Comparison of ENCODE assay signal across 9 cellular contexts in the genomic region with DNA sequence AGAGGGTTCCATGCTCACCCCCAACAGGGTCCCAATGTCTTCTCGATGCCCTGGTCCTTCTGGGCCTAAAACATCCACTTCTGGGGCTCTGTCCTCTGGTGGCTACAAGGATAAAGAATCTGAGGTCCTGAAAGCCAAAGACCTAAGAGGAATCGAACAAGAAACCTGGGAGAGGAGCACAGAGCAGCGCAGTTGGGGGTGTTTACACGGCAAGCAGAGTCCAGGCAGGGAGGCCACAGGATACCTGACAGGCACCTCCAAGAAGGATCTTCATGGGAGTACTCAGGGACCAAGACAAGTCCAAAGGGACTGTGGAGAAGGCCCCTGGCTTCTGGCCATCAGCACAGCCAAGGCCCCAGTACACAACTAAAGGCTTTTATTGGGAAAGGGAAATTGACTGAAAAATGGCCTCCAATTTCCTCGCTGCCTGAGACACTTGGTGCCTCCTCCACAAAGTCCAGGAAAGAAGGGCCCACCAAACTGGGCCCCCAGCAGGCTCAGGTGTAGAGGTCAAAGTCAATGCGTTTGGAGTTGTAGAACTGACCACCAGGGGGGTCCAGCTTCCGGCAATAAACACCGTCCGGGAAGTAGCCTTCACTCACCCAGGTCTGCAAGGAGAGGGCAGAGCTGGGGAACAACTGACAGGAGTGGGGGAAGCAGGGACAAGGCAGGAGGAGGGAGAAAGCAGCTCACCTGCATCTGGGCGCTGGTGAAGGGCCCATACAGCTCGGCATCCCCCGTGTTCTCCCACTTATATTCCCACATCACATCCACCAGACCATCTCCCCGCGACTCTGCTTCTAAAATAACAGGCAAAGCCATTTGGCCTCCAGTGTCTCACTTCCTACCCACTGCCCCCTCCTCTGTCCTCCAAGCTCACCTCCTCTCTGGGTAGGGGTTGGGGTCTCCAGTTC. TPM values are rescaled to one million over a fixed set of nuclear protein-coding genes. Genes with fewer than 3 reads are reported as not detected.
DNase-seq lines count a peak whose midpoint lies in the region; ATAC-seq and TF ChIP-seq lines count a peak whose summit lies in the region.
"Had no signal": no experiment of that assay in that cellular context is flagged by ENCODE, and none has a peak within 500 bp of the region (broad histone marks: within the 10 kb centered on the region; RNA-seq: fewer than 3 reads in every experiment).

No MANE protein-coding gene starts in this region.

- no peak overlapping the region for H3K4me3 ChIP-seq in liver (ENCODE audit: low read depth in 1 of 3, low read length in 3 of 3)
- H3K4me3 ChIP-seq in subcutaneous abdominal adipose tissue (ENCODE audit: low read depth in 1 of 5, low read length in 5 of 5): no peak overlapping the region

- peak overlapping the region; percentile 55 to 56 for H3K27ac ChIP-seq in liver (ENCODE audit: low read depth in 1 of 2, low read length in 2 of 2)
- H3K27ac ChIP-seq in subcutaneous abdominal adipose tissue (ENCODE audit: low read depth, low read length): peak overlapping the region; percentile 97

- H3K27me3 ChIP-seq in liver (ENCODE audit: control insufficient read depth in 4 of 4, insufficient read depth in 4 of 4, low read length in 3 of 4) (no peaks in the 10 kb centered on the region), subcutaneous abdominal adipose tissue (ENCODE audit: control insufficient read depth in 5 of 5, insufficient read depth in 4 of 5, low read length in 5 of 5) (peaks cover 0 to 8% (median 0%) of the 10 kb centered on the region in 5 donors)

- TF ChIP-seq RAD21 in liver (IDR thresholded peaks at IDR 0.05): no peak

- peak overlapping the region; percentile 40 for H3K4me3 Mint-ChIP-seq in activated CD4-positive, alpha-beta T cell treated with anti-CD3 and anti-CD28 coated beads, Interleukin-2, amount 10 ng/mL, durations not matched to agents 7 days and 5 days
- peak overlapping the region; percentile 21 for H3K4me3 Mint-ChIP-seq in activated naive CD8-positive, alpha-beta T cell treated with anti-CD3 and anti-CD28 coated beads, Interleukin-2, amount 50 U/mL, for 24 hours

- H3K36me3 ChIP-seq in liver (ENCODE audit: control insufficient read depth in 4 of 4, insufficient read depth in 3 of 4, low read depth in 1 of 4, low read length in 3 of 4) (peaks cover under 1 to 13% (median 7%) of the 10 kb centered on the region in 4 donors), subcutaneous abdominal adipose tissue (ENCODE audit: control insufficient read depth in 5 of 5, insufficient read depth in 5 of 5, low read length in 5 of 5) (peaks cover 0 to 52% (median 38%) of the 10 kb centered on the region in 5 donors)

- ATAC-seq in activated naive CD8-positive, alpha-beta T cell treated with anti-CD3 and anti-CD28 coated beads, Interleukin-2, amount 50 U/mL, for 24 hours: no peak
- ATAC-seq in GM21526 (IDR thresholded peaks at IDR 0.05; ENCODE audit: low FRiP score, unreplicated experiment) (no peak), HG03342 (IDR thresholded peaks at IDR 0.05; ENCODE audit: unreplicated experiment) (no peak), HG02588 (IDR thresholded peaks at IDR 0.05; ENCODE audit: unreplicated experiment) (no peak)

- CTCF ChIA-PET in activated CD4-positive, alpha-beta T cell treated with anti-CD3 and anti-CD28 coated beads, Interleukin-2, amount 10 ng/mL, durations not matched to agents 7 days and 5 days (lab: Charles Lee): interaction anchor here (1.5 to 2.3 kb wide), 3 partner anchors 10 to 57 kb away, joined by 4 to 6 read pairs (median 5); no protein-coding TSS in a partner anchor

- peaks cover 51% of the 10 kb centered on the region for H3K4me1 Mint-ChIP-seq in activated CD4-positive, alpha-beta T cell treated with anti-CD3 and anti-CD28 coated beads, Interleukin-2, amount 10 ng/mL, durations not matched to agents 7 days and 5 days
- H3K4me1 Mint-ChIP-seq in activated naive CD8-positive, alpha-beta T cell treated with anti-CD3 and anti-CD28 coated beads, Interleukin-2, amount 50 U/mL, for 24 hours: peaks cover 53% of the 10 kb centered on the region

- H3K9me3 ChIP-seq in liver (ENCODE audit: control insufficient read depth in 4 of 4, low read length in 3 of 4) (no peaks in the 10 kb centered on the region), subcutaneous abdominal adipose tissue (ENCODE audit: control insufficient read depth in 5 of 5, low read length in 5 of 5) (no peaks in the 10 kb centered on the region)

- no peak overlapping the region for H3K9ac ChIP-seq in liver (ENCODE audit: low read depth in 1 of 2, low read length in 2 of 2)
- H3K9ac ChIP-seq in subcutaneous abdominal adipose tissue (ENCODE audit: low read length in 5 of 5): peak overlapping the region in 2 of 5 donors; percentile 48 to 68

- H3K9me3 Mint-ChIP-seq in activated CD4-positive, alpha-beta T cell treated with anti-CD3 and anti-CD28 coated beads, Interleukin-2, amount 10 ng/mL, durations not matched to agents 7 days and 5 days: no peaks in the 10 kb centered on the region
- no peaks in the 10 kb centered on the region for H3K9me3 Mint-ChIP-seq in activated naive CD8-positive, alpha-beta T cell treated with anti-CD3 and anti-CD28 coated beads, Interleukin-2, amount 50 U/mL, for 24 hours

- H3K4me1 ChIP-seq in liver (ENCODE audit: control insufficient read depth in 4 of 4, insufficient read depth in 4 of 4, low read length in 3 of 4) (peaks cover 12 to 63% (median 50%) of the 10 kb centered on the region in 4 donors), subcutaneous abdominal adipose tissue (ENCODE audit: control insufficient read depth in 5 of 5, insufficient read depth in 5 of 5, low read length in 5 of 5) (peaks cover 14 to 62% (median 51%) of the 10 kb centered on the region in 5 donors)

- DNase-seq in activated CD4-positive, alpha-beta T cell treated with anti-CD3 and anti-CD28 coated beads, Interleukin-2, amount 10 ng/mL, durations not matched to agents 7 days and 5 days: no peak
- no peak for DNase-seq in activated CD4-positive, alpha-beta T cell treated with anti-CD3 and anti-CD28 coated beads for 4 hours
- DNase-seq in activated naive CD8-positive, alpha-beta T cell treated with anti-CD3 and anti-CD28 coated beads, Interleukin-2, amount 50 U/mL, for 24 hours: no peak
- DNase-seq: NCI-H1048 had no signal

- H3K36me3 Mint-ChIP-seq in activated CD4-positive, alpha-beta T cell treated with anti-CD3 and anti-CD28 coated beads, Interleukin-2, amount 10 ng/mL, durations not matched to agents 7 days and 5 days (ENCODE audit: low read depth): peaks cover 52% of the 10 kb centered on the region
- peaks cover 42% of the 10 kb centered on the region for H3K36me3 Mint-ChIP-seq in activated naive CD8-positive, alpha-beta T cell treated with anti-CD3 and anti-CD28 coated beads, Interleukin-2, amount 50 U/mL, for 24 hours (ENCODE audit: low read depth)

- no peak overlapping the region for H3K27ac Mint-ChIP-seq in activated CD4-positive, alpha-beta T cell treated with anti-CD3 and anti-CD28 coated beads, Interleukin-2, amount 10 ng/mL, durations not matched to agents 7 days and 5 days
- H3K27ac Mint-ChIP-seq in activated naive CD8-positive, alpha-beta T cell treated with anti-CD3 and anti-CD28 coated beads, Interleukin-2, amount 50 U/mL, for 24 hours: peak overlapping the region; percentile 35

- 87% methylated on average over 14 of the region's 14 CpGs for WGBS in liver

- H3K27me3 Mint-ChIP-seq in activated CD4-positive, alpha-beta T cell treated with anti-CD3 and anti-CD28 coated beads, Interleukin-2, amount 10 ng/mL, durations not matched to agents 7 days and 5 days: no peaks in the 10 kb centered on the region
- H3K27me3 Mint-ChIP-seq in activated naive CD8-positive, alpha-beta T cell treated with anti-CD3 and anti-CD28 coated beads, Interleukin-2, amount 50 U/mL, for 24 hours: no peaks in the 10 kb centered on the region

- no peak for TF ChIP-seq CTCF in liver (IDR thresholded peaks at IDR 0.05; ENCODE audit: low read depth, low read length, missing input control)

- POLR2A ChIA-PET in activated CD4-positive, alpha-beta T cell treated with anti-CD3 and anti-CD28 coated beads, Interleukin-2, amount 10 ng/mL, durations not matched to agents 7 days and 5 days (lab: Charles Lee): no interaction called here

TF ChIP-seq in liver, 16 proteins besides CTCF, POLR2A, EP300 and RAD21:
- TF ChIP-seq FOXA1 (IDR thresholded peaks at IDR 0.05): no peak
- TF ChIP-seq, protein P1, sequence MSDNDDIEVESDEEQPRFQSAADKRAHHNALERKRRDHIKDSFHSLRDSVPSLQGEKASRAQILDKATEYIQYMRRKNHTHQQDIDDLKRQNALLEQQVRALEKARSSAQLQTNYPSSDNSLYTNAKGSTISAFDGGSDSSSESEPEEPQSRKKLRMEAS (IDR thresholded peaks at IDR 0.05): peak; percentile 2

RNA-seq across cellular contexts. Expression of gene CD2BP2, which starts 2.4 kb away (rescaled TPM):
- total RNA-seq in activated CD4-positive, alpha-beta T cell treated with anti-CD3 and anti-CD28 coated beads, Interleukin-2, amount 10 ng/mL, durations not matched to agents 7 days and 5 days: 10 to 100 TPM; 51.8 to 65.0 TPM
- 10 to 100 TPM; 10.0 TPM for total RNA-seq in liver
- polyA plus RNA-seq in liver: 10 to 100 TPM; 13.4 to 15.4 TPM

RNA-seq across cellular contexts. Expression of gene TBC1D10B, which starts 17.5 kb away (rescaled TPM):
- total RNA-seq in activated CD4-positive, alpha-beta T cell treated with anti-CD3 and anti-CD28 coated beads, Interleukin-2, amount 10 ng/mL, durations not matched to agents 7 days and 5 days: 10 to 100 TPM; 63.9 to 69.9 TPM
- total RNA-seq in liver: 10 to 100 TPM; 16.1 to 16.5 TPM
- polyA plus RNA-seq in liver: 1 to 10 TPM; 3.6 to 9.2 TPM

RNA-seq across cellular contexts. Expression of gene MYL11, which starts 21.9 kb away (rescaled TPM):
- total RNA-seq in activated CD4-positive, alpha-beta T cell treated with anti-CD3 and anti-CD28 coated beads, Interleukin-2, amount 10 ng/mL, durations not matched to agents 7 days and 5 days: not detected
- total RNA-seq in liver: under 1 TPM in 1 of 2 donors, not detected in 1; 0.70 TPM
- not detected for polyA plus RNA-seq in liver

RNA-seq across cellular contexts. Expression of gene SEPTIN1, which starts 29.6 kb away (rescaled TPM):
- 100 to 1,000 TPM; 383 to 413 TPM for total RNA-seq in activated CD4-positive, alpha-beta T cell treated with anti-CD3 and anti-CD28 coated beads, Interleukin-2, amount 10 ng/mL, durations not matched to agents 7 days and 5 days
- 1 to 10 TPM in 1 of 2 donors, under 1 TPM in 1; 0.42 to 1.0 TPM for total RNA-seq in liver
- polyA plus RNA-seq in liver: 1 to 10 TPM; 1.4 to 2.8 TPM

RNA-seq across cellular contexts. Expression of gene ZNF48, which starts 42.5 kb away (rescaled TPM):
- total RNA-seq in activated CD4-positive, alpha-beta T cell treated with anti-CD3 and anti-CD28 coated beads, Interleukin-2, amount 10 ng/mL, durations not matched to agents 7 days and 5 days: 10 to 100 TPM; 13.7 to 13.9 TPM
- 1 to 10 TPM; 3.2 to 4.7 TPM for total RNA-seq in liver
- 1 to 10 TPM; 2.3 to 3.0 TPM for polyA plus RNA-seq in liver

Comparison
In these comparisons a context has a peak if more than half of its experiments do, and no peak if none do; other contexts are left out.
1. RNA of gene CD2BP2, which starts 2.4 kb away (total RNA-seq): 51.8 to 65.0 TPM in activated CD4-positive, alpha-beta T cell treated with anti-CD3 and anti-CD28 coated beads, Interleukin-2, amount 10 ng/mL, durations not matched to agents 7 days and 5 days; 10.0 TPM in liver; every median in the first group is over 4 times any median in the second.